Comparison of ENCODE assay signal across 10 cellular contexts in genomic region chr1:226708967-226709396, GRCh38. TPM values are rescaled to one million over a fixed set of nuclear protein-coding genes. Genes with fewer than 3 reads are reported as not detected.
DNase-seq lines count a peak whose midpoint lies in the region; ATAC-seq and TF ChIP-seq lines count a peak whose summit lies in the region.
"Had no signal": no experiment of that assay in that cellular context is flagged by ENCODE, and none has a peak within 500 bp of the region (broad histone marks: within the 10 kb centered on the region; RNA-seq: fewer than 3 reads in every experiment).

No MANE protein-coding gene starts in this region.

- H3K4me3 ChIP-seq in GM23248 (no peak overlapping the region), Peyer's patch (no peak overlapping the region), endodermal cell (ENCODE audit: low read length) (no peak overlapping the region)
- H3K4me3 ChIP-seq: SK-N-MC had no signal

- no peak for TF ChIP-seq CTCF in Peyer's patch (IDR thresholded peaks at IDR 0.05)
- TF ChIP-seq CTCF in endodermal cell (conservative IDR thresholded peaks at IDR 0.05): peak; percentile 31

- H3K27ac Mint-ChIP-seq in endodermal cell: peak overlapping the region; percentile 61
- H3K27ac Mint-ChIP-seq in stimulated activated effector memory CD8-positive, alpha-beta T cell treated with anti-CD3 and anti-CD28 coated beads, Interleukin-12 subunit alpha, Interleukin-12 subunit beta, amount 100 ng/mL, for 72 hours: peak overlapping the region; percentile 88

- no peaks in the 10 kb centered on the region for H3K9me2 ChIP-seq in GM23248 (ENCODE audit: insufficient read depth)

- 33 to 38% methylated on average over 5 of the region's 5 CpGs for WGBS in GM23248 (ENCODE audit: low coverage in 1 of 2, low lambda C conversion rate in 2 of 2, missing lambda C conversion rate in 2 of 2), 2 experiments
- 73 to 79% methylated on average over 4 to 5 of the region's 5 CpGs for WGBS in endodermal cell (ENCODE audit: insufficient coverage in 1 of 2, insufficient read length in 1 of 2), 2 experiments

- no peak overlapping the region for H3K4me3 Mint-ChIP-seq in endodermal cell
- peak overlapping the region; percentile 55 for H3K4me3 Mint-ChIP-seq in stimulated activated effector memory CD8-positive, alpha-beta T cell treated with anti-CD3 and anti-CD28 coated beads, Interleukin-12 subunit alpha, Interleukin-12 subunit beta, amount 100 ng/mL, for 72 hours

- TF ChIP-seq POLR2A in Peyer's patch (IDR thresholded peaks at IDR 0.05): no peak

- H3K4me1 ChIP-seq in GM23248 (ENCODE audit: insufficient read depth) (peaks cover 10% of the 10 kb centered on the region), Peyer's patch (peaks cover 0 to 52% (median 26%) of the 10 kb centered on the region in 4 donors), endodermal cell (ENCODE audit: control insufficient read depth, insufficient read depth, low read length) (peaks cover 3% of the 10 kb centered on the region)

- peaks cover 26% of the 10 kb centered on the region for H3F3A ChIP-seq in GM23248 (ENCODE audit: insufficient read depth)

- DNase-seq in GM23248 (peak; percentile 7), Peyer's patch (no peak), endodermal cell (no peak), left colon (no peak)
- DNase-seq in stimulated activated effector memory CD8-positive, alpha-beta T cell treated with anti-CD3 and anti-CD28 coated beads, Interleukin-12 subunit alpha, Interleukin-12 subunit beta, amount 100 ng/mL, for 72 hours (ENCODE audit: low spot score in 2 of 2): no peak
- DNase-seq: H7, retina had no signal

- H3K36me3 ChIP-seq in GM23248 (ENCODE audit: low read depth) (no peaks in the 10 kb centered on the region), Peyer's patch (no peaks in the 10 kb centered on the region), endodermal cell (ENCODE audit: control insufficient read depth, insufficient read depth, low read length) (peaks cover 23% of the 10 kb centered on the region)

- in situ Hi-C loops in GM23248 (cut with MboI): no loop called here

- intact Hi-C loops in left colon (cut with DNase I, micrococcal nuclease): no loop called here

- H3K27me3 Mint-ChIP-seq in endodermal cell (ENCODE audit: insufficient read depth): no peaks in the 10 kb centered on the region

- H3K36me3 Mint-ChIP-seq in endodermal cell (ENCODE audit: low read depth): peaks cover 19% of the 10 kb centered on the region
- peaks cover 66% of the 10 kb centered on the region for H3K36me3 Mint-ChIP-seq in stimulated activated effector memory CD8-positive, alpha-beta T cell treated with anti-CD3 and anti-CD28 coated beads, Interleukin-12 subunit alpha, Interleukin-12 subunit beta, amount 100 ng/mL, for 72 hours

- no peak overlapping the region for H2AFZ ChIP-seq in GM23248

- H3K4me2 ChIP-seq in GM23248 (ENCODE audit: unreplicated experiment): no peak overlapping the region

- H3K9ac ChIP-seq in GM23248 (no peak overlapping the region), endodermal cell (ENCODE audit: extremely low read depth, low read length, poor library complexity, severe bottlenecking) (no peak overlapping the region)

- no peaks in the 10 kb centered on the region for H3K9me3 ChIP-seq in GM23248 (ENCODE audit: low read depth)
- no peaks in the 10 kb centered on the region for H3K9me3 ChIP-seq in Peyer's patch
- H3K9me3 ChIP-seq in endodermal cell (ENCODE audit: control insufficient read depth, low read length): peaks cover 4% of the 10 kb centered on the region

- no peak for ATAC-seq in stimulated activated effector memory CD8-positive, alpha-beta T cell treated with anti-CD3 and anti-CD28 coated beads, Interleukin-12 subunit alpha, Interleukin-12 subunit beta, amount 100 ng/mL, for 72 hours
- no peak for ATAC-seq in GM21825 (IDR thresholded peaks at IDR 0.05; ENCODE audit: unreplicated experiment)
- ATAC-seq in HG02884 (IDR thresholded peaks at IDR 0.05; ENCODE audit: unreplicated experiment): no peak
- no peak for ATAC-seq in left colon

- H3K9me3 Mint-ChIP-seq in endodermal cell: no peaks in the 10 kb centered on the region
- no peaks in the 10 kb centered on the region for H3K9me3 Mint-ChIP-seq in stimulated activated effector memory CD8-positive, alpha-beta T cell treated with anti-CD3 and anti-CD28 coated beads, Interleukin-12 subunit alpha, Interleukin-12 subunit beta, amount 100 ng/mL, for 72 hours

- peak overlapping the region; percentile 31; the same call in 1 of the 2 replicates for H3K27ac ChIP-seq in GM23248
- peak overlapping the region in 3 of 4 donors; percentile 27 to 68 (median 51) for H3K27ac ChIP-seq in Peyer's patch
- peak overlapping the region; percentile 59 for H3K27ac ChIP-seq in endodermal cell (ENCODE audit: low read depth, low read length)
- H3K27ac ChIP-seq: SK-N-MC had no signal

- no peaks in the 10 kb centered on the region for H3K27me3 ChIP-seq in GM23248 (replicated peaks; ENCODE audit: insufficient read depth)
- H3K27me3 ChIP-seq in Peyer's patch: no peaks in the 10 kb centered on the region
- H3K27me3 ChIP-seq in endodermal cell (ENCODE audit: control insufficient read depth, insufficient read depth, low read length, poor library complexity, severe bottlenecking): no peaks in the 10 kb centered on the region

- no peaks in the 10 kb centered on the region for H3K79me2 ChIP-seq in GM23248 (ENCODE audit: insufficient read depth)

- peaks cover 17% of the 10 kb centered on the region for H3K4me1 Mint-ChIP-seq in endodermal cell
- H3K4me1 Mint-ChIP-seq in stimulated activated effector memory CD8-positive, alpha-beta T cell treated with anti-CD3 and anti-CD28 coated beads, Interleukin-12 subunit alpha, Interleukin-12 subunit beta, amount 100 ng/mL, for 72 hours: peaks cover 87% of the 10 kb centered on the region

- no peaks in the 10 kb centered on the region for H4K20me1 ChIP-seq in GM23248 (ENCODE audit: insufficient read depth)

RNA-seq across cellular contexts. Expression of gene ITPKB, which starts 30.1 kb away (rescaled TPM):
- 0.86 and 1.6 TPM in 2 replicates for total RNA-seq in GM23248 (2014; rRNA removed; shearing (Covaris generic))
- polyA plus RNA-seq in GM23248 (2016; fragmentation: Nextera tagmentation; extraction: Ambion mirVana): 0.26 and 0.33 TPM in 2 replicates
- total RNA-seq in Peyer's patch (10 to 100 TPM in 3 of 4 donors, 1 to 10 TPM in 1; 9.5 to 36.3 (median 23.0) TPM), endodermal cell (10 to 100 TPM; 22.4 to 28.3 TPM), left colon (10 to 100 TPM in 1 of 2 donors, 1 to 10 TPM in 1; 9.7 to 20.9 TPM)
- 12.3 TPM for polyA plus RNA-seq in endodermal cell (2013, experiment 1 of 2)
- polyA plus RNA-seq in endodermal cell (2013, experiment 2 of 2): 12.3 TPM
